In the genomic region with DNA sequence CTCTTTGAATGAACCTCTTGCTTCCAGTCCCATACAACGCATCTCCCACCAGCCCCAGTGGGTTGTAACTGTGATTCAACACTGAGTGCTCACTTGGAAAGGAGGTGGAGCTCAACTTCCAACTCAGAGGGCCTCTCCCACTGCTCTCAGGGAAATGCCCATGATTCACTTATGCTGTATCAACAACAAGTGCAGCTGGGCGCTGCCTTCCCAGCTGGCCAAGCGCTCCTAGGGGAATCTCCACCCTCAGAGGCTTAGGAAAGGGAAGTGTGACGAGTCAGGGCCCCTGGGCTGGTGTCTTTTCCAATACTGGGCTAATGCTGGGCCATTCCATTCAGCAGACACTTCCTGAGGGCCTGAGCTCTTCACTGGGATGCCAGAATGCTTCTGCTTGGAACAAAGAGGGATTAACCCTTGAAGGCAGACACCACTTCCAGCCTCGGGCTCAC, we compare ENCODE assay signal across 1 cellular context.
TF ChIP-seq lines count a peak whose summit lies in the region.

No MANE protein-coding gene starts in this region.

TF ChIP-seq in HepG2, 621 proteins besides CTCF, POLR2A, EP300 and RAD21 (continued from another document):
- 0 out of 2 replicates have a peak, but pooled peaks have one; percentile 28 for TF ChIP-seq ELF1 (CRISPR knock-in tag; IDR thresholded peaks at IDR 0.05)
- TF ChIP-seq NR3C1 (CRISPR knock-in tag; IDR thresholded peaks at IDR 0.05), result no peak
- TF ChIP-seq, protein P1, sequence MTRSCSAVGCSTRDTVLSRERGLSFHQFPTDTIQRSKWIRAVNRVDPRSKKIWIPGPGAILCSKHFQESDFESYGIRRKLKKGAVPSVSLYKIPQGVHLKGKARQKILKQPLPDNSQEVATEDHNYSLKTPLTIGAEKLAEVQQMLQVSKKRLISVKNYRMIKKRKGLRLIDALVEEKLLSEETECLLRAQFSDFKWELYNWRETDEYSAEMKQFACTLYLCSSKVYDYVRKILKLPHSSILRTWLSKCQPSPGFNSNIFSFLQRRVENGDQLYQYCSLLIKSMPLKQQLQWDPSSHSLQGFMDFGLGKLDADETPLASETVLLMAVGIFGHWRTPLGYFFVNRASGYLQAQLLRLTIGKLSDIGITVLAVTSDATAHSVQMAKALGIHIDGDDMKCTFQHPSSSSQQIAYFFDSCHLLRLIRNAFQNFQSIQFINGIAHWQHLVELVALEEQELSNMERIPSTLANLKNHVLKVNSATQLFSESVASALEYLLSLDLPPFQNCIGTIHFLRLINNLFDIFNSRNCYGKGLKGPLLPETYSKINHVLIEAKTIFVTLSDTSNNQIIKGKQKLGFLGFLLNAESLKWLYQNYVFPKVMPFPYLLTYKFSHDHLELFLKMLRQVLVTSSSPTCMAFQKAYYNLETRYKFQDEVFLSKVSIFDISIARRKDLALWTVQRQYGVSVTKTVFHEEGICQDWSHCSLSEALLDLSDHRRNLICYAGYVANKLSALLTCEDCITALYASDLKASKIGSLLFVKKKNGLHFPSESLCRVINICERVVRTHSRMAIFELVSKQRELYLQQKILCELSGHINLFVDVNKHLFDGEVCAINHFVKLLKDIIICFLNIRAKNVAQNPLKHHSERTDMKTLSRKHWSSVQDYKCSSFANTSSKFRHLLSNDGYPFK (CRISPR knock-in tag; IDR thresholded peaks at IDR 0.05; ENCODE audit: borderline replicate concordance), result peak; percentile 17; the same call in 1 of the 2 replicates
- 0 out of 2 replicates have a peak, but pooled peaks have one; percentile 48 for TF ChIP-seq PHF21A (CRISPR knock-in tag; IDR thresholded peaks at IDR 0.05)
- peak; percentile 70; the same call in 1 of the 2 replicates for TF ChIP-seq FOXK1 (CRISPR knock-in tag; IDR thresholded peaks at IDR 0.05; ENCODE audit: borderline replicate concordance, low read depth)
- TF ChIP-seq CCDC6 (CRISPR knock-in tag; IDR thresholded peaks at IDR 0.05), result no peak
- TF ChIP-seq, protein P2, sequence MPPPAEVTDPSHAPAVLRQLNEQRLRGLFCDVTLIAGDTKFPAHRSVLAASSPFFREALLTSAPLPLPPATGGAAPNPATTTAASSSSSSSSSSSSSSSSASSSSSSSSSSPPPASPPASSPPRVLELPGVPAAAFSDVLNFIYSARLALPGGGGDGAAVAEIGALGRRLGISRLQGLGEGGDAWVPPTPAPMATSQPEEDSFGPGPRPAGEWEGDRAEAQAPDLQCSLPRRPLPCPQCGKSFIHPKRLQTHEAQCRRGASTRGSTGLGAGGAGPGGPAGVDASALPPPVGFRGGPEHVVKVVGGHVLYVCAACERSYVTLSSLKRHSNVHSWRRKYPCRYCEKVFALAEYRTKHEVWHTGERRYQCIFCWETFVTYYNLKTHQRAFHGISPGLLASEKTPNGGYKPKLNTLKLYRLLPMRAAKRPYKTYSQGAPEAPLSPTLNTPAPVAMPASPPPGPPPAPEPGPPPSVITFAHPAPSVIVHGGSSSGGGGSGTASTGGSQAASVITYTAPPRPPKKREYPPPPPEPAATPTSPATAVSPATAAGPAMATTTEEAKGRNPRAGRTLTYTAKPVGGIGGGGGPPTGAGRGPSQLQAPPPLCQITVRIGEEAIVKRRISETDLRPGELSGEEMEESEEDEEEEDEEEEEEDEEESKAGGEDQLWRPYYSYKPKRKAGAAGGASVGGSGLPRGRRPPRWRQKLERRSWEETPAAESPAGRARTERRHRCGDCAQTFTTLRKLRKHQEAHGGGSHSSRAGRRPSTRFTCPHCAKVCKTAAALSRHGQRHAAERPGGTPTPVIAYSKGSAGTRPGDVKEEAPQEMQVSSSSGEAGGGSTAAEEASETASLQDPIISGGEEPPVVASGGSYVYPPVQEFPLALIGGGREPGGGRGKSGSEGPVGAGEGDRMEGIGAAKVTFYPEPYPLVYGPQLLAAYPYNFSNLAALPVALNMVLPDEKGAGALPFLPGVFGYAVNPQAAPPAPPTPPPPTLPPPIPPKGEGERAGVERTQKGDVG (CRISPR knock-in tag; IDR thresholded peaks at IDR 0.05; ENCODE audit: borderline replicate concordance), result 0 out of 2 replicates have a peak, but pooled peaks have one; percentile 64
- TF ChIP-seq GLI4 (CRISPR knock-in tag; IDR thresholded peaks at IDR 0.05; ENCODE audit: borderline replicate concordance), result no peak
- TF ChIP-seq NFKBIZ (CRISPR knock-in tag; IDR thresholded peaks at IDR 0.05), result no peak
- TF ChIP-seq HDAC2 (CRISPR knock-in tag; IDR thresholded peaks at IDR 0.05), result peak; percentile 27; the same call in 1 of the 2 replicates
- TF ChIP-seq HMGA1 (CRISPR knock-in tag; conservative IDR thresholded peaks at IDR 0.05), result no peak
- 0 out of 2 replicates have a peak, but pooled peaks have one; percentile 47 for TF ChIP-seq FOXO1 (CRISPR knock-in tag; IDR thresholded peaks at IDR 0.05)
- TF ChIP-seq NRL (CRISPR knock-in tag; IDR thresholded peaks at IDR 0.05; ENCODE audit: borderline replicate concordance), result peak; percentile 52; the same call in 1 of the 2 replicates
- TF ChIP-seq, protein P3, sequence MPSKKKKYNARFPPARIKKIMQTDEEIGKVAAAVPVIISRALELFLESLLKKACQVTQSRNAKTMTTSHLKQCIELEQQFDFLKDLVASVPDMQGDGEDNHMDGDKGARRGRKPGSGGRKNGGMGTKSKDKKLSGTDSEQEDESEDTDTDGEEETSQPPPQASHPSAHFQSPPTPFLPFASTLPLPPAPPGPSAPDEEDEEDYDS (CRISPR knock-in tag; IDR thresholded peaks at IDR 0.05), result peak; percentile 40; the same call in 1 of the 2 replicates
- TF ChIP-seq TGIF2 (CRISPR knock-in tag; IDR thresholded peaks at IDR 0.05), result no peak
- TF ChIP-seq ZFX (CRISPR knock-in tag; IDR thresholded peaks at IDR 0.05; ENCODE audit: low read depth), result 0 out of 2 replicates have a peak, but pooled peaks have one; percentile 34
- peak; percentile 52; the same call in 1 of the 2 replicates for TF ChIP-seq ERF (CRISPR knock-in tag; IDR thresholded peaks at IDR 0.05)
- TF ChIP-seq MAFF (IDR thresholded peaks at IDR 0.05; ENCODE audit: low read depth, low read length), result peak; percentile 54; the same call in 1 of the 2 replicates
- no peak for TF ChIP-seq LCORL (IDR thresholded peaks at IDR 0.05)
- TF ChIP-seq LCORL (CRISPR knock-in tag; IDR thresholded peaks at IDR 0.05), result 0 out of 2 replicates have a peak, but pooled peaks have one; percentile 25
- TF ChIP-seq DMAP1 (CRISPR knock-in tag; IDR thresholded peaks at IDR 0.05), result peak; percentile 12; the same call in 1 of the 2 replicates
- no peak for TF ChIP-seq ZNF354B (CRISPR knock-in tag; IDR thresholded peaks at IDR 0.05)
- 0 out of 2 replicates have a peak, but pooled peaks have one; percentile 54 for TF ChIP-seq ZFP1 (CRISPR knock-in tag; IDR thresholded peaks at IDR 0.05)
- TF ChIP-seq, protein P4, sequence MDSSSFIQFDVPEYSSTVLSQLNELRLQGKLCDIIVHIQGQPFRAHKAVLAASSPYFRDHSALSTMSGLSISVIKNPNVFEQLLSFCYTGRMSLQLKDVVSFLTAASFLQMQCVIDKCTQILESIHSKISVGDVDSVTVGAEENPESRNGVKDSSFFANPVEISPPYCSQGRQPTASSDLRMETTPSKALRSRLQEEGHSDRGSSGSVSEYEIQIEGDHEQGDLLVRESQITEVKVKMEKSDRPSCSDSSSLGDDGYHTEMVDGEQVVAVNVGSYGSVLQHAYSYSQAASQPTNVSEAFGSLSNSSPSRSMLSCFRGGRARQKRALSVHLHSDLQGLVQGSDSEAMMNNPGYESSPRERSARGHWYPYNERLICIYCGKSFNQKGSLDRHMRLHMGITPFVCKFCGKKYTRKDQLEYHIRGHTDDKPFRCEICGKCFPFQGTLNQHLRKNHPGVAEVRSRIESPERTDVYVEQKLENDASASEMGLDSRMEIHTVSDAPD (CRISPR knock-in tag; IDR thresholded peaks at IDR 0.05), result no peak
TF ChIP-seq in HepG2: peak in this region for 57.
